ENCODE assay signal across 16 cellular contexts in the genomic region with DNA sequence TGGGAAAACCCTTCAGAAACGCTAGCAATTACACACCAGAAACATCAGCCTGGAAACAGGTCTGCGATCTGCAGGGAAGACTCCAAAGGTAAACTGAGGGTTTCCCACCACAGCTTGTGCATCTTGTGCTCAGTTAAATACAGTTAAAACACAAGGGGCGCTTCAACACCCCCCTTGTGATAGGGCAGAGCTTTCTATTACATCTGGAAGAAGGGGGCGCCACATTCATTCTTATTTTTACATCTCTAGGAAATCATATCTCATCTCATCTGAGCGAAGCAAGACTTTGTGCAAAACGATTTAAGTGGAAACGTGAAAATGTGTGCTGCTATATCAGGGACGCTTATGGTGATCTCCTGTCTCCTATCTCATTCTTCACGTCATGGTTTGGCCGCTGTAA. TPM values are rescaled to one million over a fixed set of nuclear protein-coding genes. Genes with fewer than 3 reads are reported as not detected.
DNase-seq lines count a peak whose midpoint lies in the region; ATAC-seq and TF ChIP-seq lines count a peak whose summit lies in the region.
"Had no signal": no experiment of that assay in that cellular context is flagged by ENCODE, and none has a peak within 500 bp of the region (broad histone marks: within the 10 kb centered on the region; RNA-seq: fewer than 3 reads in every experiment).

No MANE protein-coding gene starts in this region.

- no peaks in the 10 kb centered on the region for H3K79me1 ChIP-seq in neuronal stem cell (ENCODE audit: low read depth, low read length)

- H3K23ac ChIP-seq in neuronal stem cell (ENCODE audit: low read depth, low read length, poor library complexity), result no peak overlapping the region

- H3K27ac Mint-ChIP-seq in activated CD4-positive, alpha-beta T cell treated with anti-CD3 and anti-CD28 coated beads, Interleukin-2, amount 10 ng/mL, durations not matched to agents 7 days and 5 days, result peak overlapping the region; percentile 11
- H3K27ac Mint-ChIP-seq in chondrocyte (ENCODE audit: unreplicated experiment), result no peak overlapping the region
- peak overlapping the region; percentile 77 for H3K27ac Mint-ChIP-seq in stimulated activated effector memory CD8-positive, alpha-beta T cell treated with anti-CD3 and anti-CD28 coated beads, Interleukin-12 subunit alpha, Interleukin-12 subunit beta, amount 100 ng/mL, for 72 hours

- no peak overlapping the region for H2BK15ac ChIP-seq in neuronal stem cell (ENCODE audit: low read length)

- no peak overlapping the region for H4K91ac ChIP-seq in neuronal stem cell (ENCODE audit: low read depth, low read length, poor library complexity)

- H3K27me3 ChIP-seq in neuronal stem cell (ENCODE audit: control insufficient read depth in 3 of 3, insufficient read depth in 3 of 3, low read depth in 1 of 3, low read length in 3 of 3), result no peaks in the 10 kb centered on the region
- H3K27me3 ChIP-seq: dorsolateral prefrontal cortex, SJSA1 had no signal

- no peak for DNase-seq in activated CD4-positive, alpha-beta T cell treated with anti-CD3 and anti-CD28 coated beads, Interleukin-2, amount 10 ng/mL, durations not matched to agents 7 days and 5 days
- no peak for DNase-seq in activated CD4-positive, alpha-beta T cell treated with anti-CD3 and anti-CD28 coated beads, Interleukin-2, amount 50 U/mL, for 4 hours
- peak; percentile 33 for DNase-seq in Jurkat, Clone E6-1 (ENCODE audit: low read depth, low spot score)
- no peak for DNase-seq in chondrocyte (ENCODE audit: low spot score)
- DNase-seq in stimulated activated effector memory CD8-positive, alpha-beta T cell treated with anti-CD3 and anti-CD28 coated beads, Interleukin-12 subunit alpha, Interleukin-12 subunit beta, amount 100 ng/mL, for 72 hours (ENCODE audit: low spot score in 2 of 2), result no peak
- no peak for DNase-seq in MV-4-11 (lab: John Stamatoyannopoulos, UW)
- DNase-seq in effector CD8-positive, alpha-beta T cell (lab: John Stamatoyannopoulos, UW), result no peak
- DNase-seq in neuronal stem cell (ENCODE audit: low spot score), result no peak
- DNase-seq: activated CD8-positive, alpha-beta T cell treated with anti-CD3 and anti-CD28 coated beads for 36 hours; activated gamma-delta T cell; dorsolateral prefrontal cortex; left ventricle myocardium inferior; NCI-H1417 treated with DMSO at 0.1 percent for 48 hours; NCI-H226; substantia nigra had no signal

- no peak overlapping the region for H3K4me3 Mint-ChIP-seq in activated CD4-positive, alpha-beta T cell treated with anti-CD3 and anti-CD28 coated beads, Interleukin-2, amount 10 ng/mL, durations not matched to agents 7 days and 5 days
- H3K4me3 Mint-ChIP-seq in chondrocyte (ENCODE audit: unreplicated experiment), result no peak overlapping the region
- H3K4me3 Mint-ChIP-seq in stimulated activated effector memory CD8-positive, alpha-beta T cell treated with anti-CD3 and anti-CD28 coated beads, Interleukin-12 subunit alpha, Interleukin-12 subunit beta, amount 100 ng/mL, for 72 hours, result no peak overlapping the region
- H3K4me3 Mint-ChIP-seq: activated CD8-positive, alpha-beta T cell treated with anti-CD3 and anti-CD28 coated beads for 36 hours had no signal

- H2AK5ac ChIP-seq in neuronal stem cell (ENCODE audit: low read depth, low read length), result no peak overlapping the region

- peak; percentile 24 for TF ChIP-seq CTCF in chondrocyte (IDR thresholded peaks at IDR 0.05)

- no peak overlapping the region for H3K18ac ChIP-seq in neuronal stem cell (ENCODE audit: low read length)

- no peak overlapping the region for H3K27ac ChIP-seq in neuronal stem cell (replicated peaks; ENCODE audit: low read length)
- H3K27ac ChIP-seq: left ventricle myocardium inferior, SJSA1 had no signal

- no peak overlapping the region for H2BK120ac ChIP-seq in neuronal stem cell (ENCODE audit: low read depth, low read length)

- H2BK5ac ChIP-seq in neuronal stem cell (ENCODE audit: low read length), result no peak overlapping the region

- no peak overlapping the region for H3K9ac ChIP-seq in neuronal stem cell (ENCODE audit: low read depth, low read length, poor library complexity)

- ATAC-seq in stimulated activated effector memory CD8-positive, alpha-beta T cell treated with anti-CD3 and anti-CD28 coated beads, Interleukin-12 subunit alpha, Interleukin-12 subunit beta, amount 100 ng/mL, for 72 hours, result no peak
- ATAC-seq: activated CD8-positive, alpha-beta T cell treated with anti-CD3 and anti-CD28 coated beads for 36 hours had no signal

- no peaks in the 10 kb centered on the region for H3K27me3 Mint-ChIP-seq in activated CD4-positive, alpha-beta T cell treated with anti-CD3 and anti-CD28 coated beads, Interleukin-2, amount 10 ng/mL, durations not matched to agents 7 days and 5 days
- H3K27me3 Mint-ChIP-seq in chondrocyte (ENCODE audit: low read depth), result peaks cover 2% of the 10 kb centered on the region
- H3K27me3 Mint-ChIP-seq: activated CD8-positive, alpha-beta T cell treated with anti-CD3 and anti-CD28 coated beads for 36 hours had no signal

- H3K36me3 ChIP-seq in neuronal stem cell (replicated peaks in 1 of 2; ENCODE audit: control insufficient read depth in 2 of 2, insufficient read depth in 2 of 2, low read length in 2 of 2), result peaks cover 13 to 51% of the 10 kb centered on the region in 2 donors
- H3K36me3 ChIP-seq: SJSA1 had no signal

- H3K9me3 ChIP-seq in neuronal stem cell (replicated peaks in 1 of 2; ENCODE audit: control insufficient read depth in 2 of 2, insufficient read depth in 1 of 2, low read depth in 1 of 2, low read length in 2 of 2), result no peaks in the 10 kb centered on the region
- H3K9me3 ChIP-seq: left ventricle myocardium inferior, SJSA1 had no signal

- no peak overlapping the region for H3K4ac ChIP-seq in neuronal stem cell (ENCODE audit: low read length)

- H3K36me3 Mint-ChIP-seq in activated CD4-positive, alpha-beta T cell treated with anti-CD3 and anti-CD28 coated beads, Interleukin-2, amount 10 ng/mL, durations not matched to agents 7 days and 5 days (ENCODE audit: low read depth), result peaks cover 37% of the 10 kb centered on the region
- peaks cover 13% of the 10 kb centered on the region for H3K36me3 Mint-ChIP-seq in chondrocyte (ENCODE audit: low read depth)
- H3K36me3 Mint-ChIP-seq in stimulated activated effector memory CD8-positive, alpha-beta T cell treated with anti-CD3 and anti-CD28 coated beads, Interleukin-12 subunit alpha, Interleukin-12 subunit beta, amount 100 ng/mL, for 72 hours, result peaks cover 29% of the 10 kb centered on the region

- peaks cover 9% of the 10 kb centered on the region for H3K4me1 Mint-ChIP-seq in activated CD4-positive, alpha-beta T cell treated with anti-CD3 and anti-CD28 coated beads, Interleukin-2, amount 10 ng/mL, durations not matched to agents 7 days and 5 days
- no peaks in the 10 kb centered on the region for H3K4me1 Mint-ChIP-seq in chondrocyte (ENCODE audit: low read depth)
- H3K4me1 Mint-ChIP-seq in stimulated activated effector memory CD8-positive, alpha-beta T cell treated with anti-CD3 and anti-CD28 coated beads, Interleukin-12 subunit alpha, Interleukin-12 subunit beta, amount 100 ng/mL, for 72 hours, result no peaks in the 10 kb centered on the region

- H2BK12ac ChIP-seq in neuronal stem cell (ENCODE audit: low read length), result no peak overlapping the region

- no peak overlapping the region for H3K4me2 ChIP-seq in neuronal stem cell (ENCODE audit: insufficient read depth, low read length, poor library complexity, severe bottlenecking)

- no peak overlapping the region for H2AFZ ChIP-seq in neuronal stem cell (ENCODE audit: low read length)

- H3K4me1 ChIP-seq in neuronal stem cell (ENCODE audit: control insufficient read depth in 2 of 2, insufficient read depth in 1 of 2, low read depth in 1 of 2, low read length in 2 of 2), result no peaks in the 10 kb centered on the region
- H3K4me1 ChIP-seq: left ventricle myocardium inferior, SJSA1 had no signal

- no peak overlapping the region for H4K8ac ChIP-seq in neuronal stem cell (ENCODE audit: low read depth, low read length)

- POLR2A ChIA-PET in activated CD4-positive, alpha-beta T cell treated with anti-CD3 and anti-CD28 coated beads, Interleukin-2, amount 10 ng/mL, durations not matched to agents 7 days and 5 days (lab: Charles Lee), result no interaction called here

- no peaks in the 10 kb centered on the region for H3K9me3 Mint-ChIP-seq in activated CD4-positive, alpha-beta T cell treated with anti-CD3 and anti-CD28 coated beads, Interleukin-2, amount 10 ng/mL, durations not matched to agents 7 days and 5 days
- H3K9me3 Mint-ChIP-seq in chondrocyte (ENCODE audit: low read depth), result no peaks in the 10 kb centered on the region
- H3K9me3 Mint-ChIP-seq in stimulated activated effector memory CD8-positive, alpha-beta T cell treated with anti-CD3 and anti-CD28 coated beads, Interleukin-12 subunit alpha, Interleukin-12 subunit beta, amount 100 ng/mL, for 72 hours, result no peaks in the 10 kb centered on the region
- H3K9me3 Mint-ChIP-seq: activated CD8-positive, alpha-beta T cell treated with anti-CD3 and anti-CD28 coated beads for 36 hours had no signal

- CTCF ChIA-PET in activated CD4-positive, alpha-beta T cell treated with anti-CD3 and anti-CD28 coated beads, Interleukin-2, amount 10 ng/mL, durations not matched to agents 7 days and 5 days (lab: Charles Lee), result interaction anchor here (0.7 to 1.8 kb wide), 5 partner anchors 8 to 178 kb away, joined by 3 to 6 read pairs (median 4); no protein-coding TSS in a partner anchor

- no peak overlapping the region for H3K14ac ChIP-seq in neuronal stem cell (ENCODE audit: low read length)

- WGBS in neuronal stem cell (ENCODE audit: extremely low coverage in 2 of 2, insufficient read length in 2 of 2, insufficient replicate concordance in 1 of 2), 2 donors, result no CpG with 5 or more reads among the region's 10 CpGs

- no peak overlapping the region for H3K4me3 ChIP-seq in Jurkat, Clone E6-1 (ENCODE audit: low read length)
- no peak overlapping the region for H3K4me3 ChIP-seq in neuronal stem cell (ENCODE audit: low read length in 2 of 2)
- H3K4me3 ChIP-seq: dorsolateral prefrontal cortex, left ventricle myocardium inferior, SJSA1 had no signal

RNA-seq across cellular contexts. Expression of gene RASSF2, which starts 43.2 kb away (rescaled TPM):
- total RNA-seq in activated CD4-positive, alpha-beta T cell treated with anti-CD3 and anti-CD28 coated beads, Interleukin-2, amount 10 ng/mL, durations not matched to agents 7 days and 5 days, result 10 to 100 TPM; 61.6 to 70.5 TPM
- polyA plus RNA-seq in Jurkat, Clone E6-1 (2012; ENCODE audit: insufficient read depth, insufficient read length), result 12.7 TPM
- 2.1 to 21.3 TPM (median 20.3 TPM) in 3 replicates for total RNA-seq in chondrocyte
- polyA plus RNA-seq in neuronal stem cell (2013, experiment 1 of 2), result 12.6 TPM
- polyA plus RNA-seq in neuronal stem cell (2013, experiment 2 of 2), result 12.9 TPM

RNA-seq across cellular contexts. Expression of gene PRND, which starts 58.5 kb away (rescaled TPM):
- not detected for total RNA-seq in activated CD4-positive, alpha-beta T cell treated with anti-CD3 and anti-CD28 coated beads, Interleukin-2, amount 10 ng/mL, durations not matched to agents 7 days and 5 days
- not detected for polyA plus RNA-seq in Jurkat, Clone E6-1 (2012; ENCODE audit: insufficient read depth, insufficient read length)
- total RNA-seq in chondrocyte, result not detected in 3 replicates
- not detected for polyA plus RNA-seq in neuronal stem cell (2013, experiment 1 of 2)
- polyA plus RNA-seq in neuronal stem cell (2013, experiment 2 of 2), result not detected
- total RNA-seq: activated CD8-positive, alpha-beta T cell treated with anti-CD3 and anti-CD28 coated beads for 36 hours; left ventricle myocardium inferior; SJSA1 had no signal
